In the genomic region with DNA sequence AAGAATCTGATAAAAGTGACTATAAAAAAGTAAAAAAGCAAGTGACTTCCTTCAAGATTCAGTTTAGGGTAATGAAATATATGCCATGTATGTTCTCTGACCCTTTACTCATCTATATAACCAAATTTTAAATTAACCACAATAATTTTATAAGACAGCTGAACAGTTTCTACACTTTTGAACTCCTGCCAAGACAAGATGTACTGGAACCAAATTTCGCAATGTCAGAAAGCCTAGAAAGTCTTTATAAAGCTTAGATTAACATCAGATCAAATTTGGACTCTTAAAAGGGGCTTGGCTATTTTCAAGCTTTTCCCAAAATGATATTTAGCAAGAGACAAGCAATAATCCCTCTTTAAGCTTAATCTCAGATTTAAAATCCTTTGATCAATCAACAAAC, we compare ENCODE assay signal across 19 cellular contexts.
"Had no signal": no experiment of that assay in that cellular context is flagged by ENCODE, and none has a peak within 500 bp of the region (broad histone marks: within the 10 kb centered on the region; RNA-seq: fewer than 3 reads in every experiment).

No MANE protein-coding gene starts in this region.

- H3K27ac ChIP-seq: thyroid gland had no signal

- H3K27me3 ChIP-seq: thyroid gland had no signal

- H3K9me3 ChIP-seq: thyroid gland had no signal

- H3K4me1 ChIP-seq: thyroid gland had no signal

- DNase-seq: activated B cell treated with CpG ODN at 0.5 μM for 24 hours; activated CD4-positive, alpha-beta memory T cell treated with anti-CD3 and anti-CD28 coated beads, Interleukin-2, amount 10 ng/mL, durations not matched to agents 7 days and 5 days; activated CD4-positive, alpha-beta T cell treated with anti-CD3 and anti-CD28 coated beads for 48 hours; activated CD8-positive, alpha-beta memory T cell treated with anti-CD3 and anti-CD28 coated beads, Interleukin-2, amount 10 ng/mL, durations not matched to agents 7 days and 5 days; activated naive CD4-positive, alpha-beta T cell; activated naive CD8-positive, alpha-beta T cell treated with anti-CD3 and anti-CD28 coated beads for 36 hours; effector CD8-positive, alpha-beta T cell; kidney; occipital lobe; posterior cingulate gyrus; retina; stimulated activated CD4-positive, alpha-beta T cell treated with anti-CD3 and anti-CD28 coated beads, Interleukin-12 subunit alpha, Interleukin-12 subunit beta, amount 100 ng/mL, for 4 hours; stimulated activated CD4-positive, alpha-beta T cell treated with anti-CD3 and anti-CD28 coated beads, Interleukin-1b, Interleukin-23, amount 100 ng/mL, for 48 hours; stimulated activated CD8-positive, alpha-beta memory T cell treated with anti-CD3 and anti-CD28 coated beads, Interleukin-4, amount 100 ng/mL, for 48 hours; stimulated activated naive CD4-positive, alpha-beta T cell treated with Interleukin-2 at 50 U/mL for 16 hours; T-helper 1 cell; T-helper 9 cell; thyroid gland had no signal

- H3K4me3 ChIP-seq: thyroid gland had no signal

- ATAC-seq: activated CD8-positive, alpha-beta memory T cell treated with anti-CD3 and anti-CD28 coated beads, Interleukin-2, amount 10 ng/mL, durations not matched to agents 7 days and 5 days; left lobe of liver had no signal

- H3K36me3 ChIP-seq: thyroid gland had no signal
